23 cellular contexts compared by ENCODE assay signal in genomic region chr10:101260764-101261341, GRCh38. TPM values are rescaled to one million over a fixed set of nuclear protein-coding genes. Genes with fewer than 3 reads are reported as not detected.
A peak's percentile ranks its signal among the peaks of the same experiment; 100 is the strongest.
DNase-seq lines count a peak whose midpoint lies in the region; ATAC-seq, FAIRE-seq and TF ChIP-seq lines count a peak whose summit lies in the region.
"Had no signal": no experiment of that assay in that cellular context is flagged by ENCODE, and none has a peak within 500 bp of the region (broad histone marks: within the 10 kb centered on the region; RNA-seq: fewer than 3 reads in every experiment).

No MANE protein-coding gene starts in this region.

- H3K79me2 ChIP-seq in GM23338 (replicated peaks; ENCODE audit: insufficient read depth), result no peaks in the 10 kb centered on the region
- no peaks in the 10 kb centered on the region for H3K79me2 ChIP-seq in H1 (ENCODE audit: control insufficient read depth in 1 of 2, insufficient read depth in 2 of 2, low read length in 2 of 2)

- no peaks in the 10 kb centered on the region for H3K79me1 ChIP-seq in H1 (ENCODE audit: low read depth, low read length)

- ATAC-seq in GM23338, result peak; percentile 81
- ATAC-seq in natural killer cell, result no peak

- peak overlapping the region; percentile 2; the same call in 1 of the 2 replicates for H2BK5ac ChIP-seq in H1 (ENCODE audit: low read depth, low read length)

- no peaks in the 10 kb centered on the region for H3K9me3 ChIP-seq in HUES64 (ENCODE audit: insufficient read depth, low read depth, low read length)
- H3K9me3 ChIP-seq in H1 (ENCODE audit: insufficient read depth in 2 of 2, low read depth in 1 of 2, low read length in 1 of 2), result no peaks in the 10 kb centered on the region
- H3K9me3 ChIP-seq: SJSA1 had no signal

- TF ChIP-seq RAD21 in H1 (IDR thresholded peaks at IDR 0.05 in 1 of 2, conservative IDR thresholded peaks at IDR 0.05 in 1 of 2; ENCODE audit: low read depth in 2 of 2, low read length in 2 of 2), result no peak

- peaks cover 25% of the 10 kb centered on the region for H3K4me1 ChIP-seq in GM23338 (ENCODE audit: insufficient read depth)
- H3K4me1 ChIP-seq in HUES64 (ENCODE audit: insufficient read depth, low read length), result peaks cover 35% of the 10 kb centered on the region
- peaks cover 2 to 21% (median 9%) of the 10 kb centered on the region in 4 experiments for H3K4me1 ChIP-seq in H1 (replicated peaks in 1 of 4; ENCODE audit: control insufficient read depth in 3 of 4, insufficient read depth in 4 of 4, low read length in 3 of 4)
- H3K4me1 ChIP-seq: SJSA1 had no signal

- 11% methylated on average over 18 of the region's 18 CpGs for WGBS in HUES64
- WGBS in H1 (ENCODE audit: extremely low coverage in 1 of 2, insufficient coverage in 1 of 2, insufficient read length in 1 of 2, insufficient replicate concordance in 2 of 2, low coverage in 1 of 2, low lambda C conversion rate in 2 of 2, missing lambda C conversion rate in 1 of 2), 2 experiments, result 27% methylated on average over 18 of the region's 18 CpGs; no CpG with 5 or more reads in 1 of the 2 experiments

- H3K4me2 ChIP-seq in GM23338 (peak overlapping the region; percentile 79), H1 (ENCODE audit: insufficient read depth in 1 of 2, low read depth in 2 of 2, low read length in 2 of 2) (peak overlapping the region; percentile 29 to 55)
- H3K4me2 ChIP-seq: KMS-11, PC-9 had no signal

- no peak overlapping the region for H3K14ac ChIP-seq in H1 (ENCODE audit: insufficient read length)

- H3K9me2 ChIP-seq in GM23338 (ENCODE audit: insufficient read depth), result no peaks in the 10 kb centered on the region; the same call in 1 of the 2 replicates

- peaks cover 22% of the 10 kb centered on the region; the same call in 1 of the 2 replicates for H3K27me3 ChIP-seq in GM23338 (ENCODE audit: insufficient read depth)
- peaks cover 34% of the 10 kb centered on the region for H3K27me3 ChIP-seq in HUES64 (ENCODE audit: insufficient read depth, low read length)
- peaks cover 0 to 4% (median under 1%) of the 10 kb centered on the region in 4 experiments; a peak in 4 of 7 replicates for H3K27me3 ChIP-seq in H1 (replicated peaks in 1 of 4; ENCODE audit: control insufficient read depth in 3 of 4, extremely low read depth in 1 of 4, insufficient read depth in 3 of 4, low read length in 3 of 4)

- H3K27me3 Mint-ChIP-seq in GM23338 (ENCODE audit: insufficient read depth, low read depth, poor library complexity) (peaks cover 26% of the 10 kb centered on the region), nephron progenitor cell (ENCODE audit: low read depth, poor library complexity) (no peaks in the 10 kb centered on the region), natural killer cell (ENCODE audit: low read depth in 2 of 2) (peaks cover 32 to 42% of the 10 kb centered on the region in 2 donors)

- H2AK5ac ChIP-seq in H1 (ENCODE audit: low read depth, low read length), result no peak overlapping the region

- H3K27ac Mint-ChIP-seq in GM23338 (no peak overlapping the region), nephron progenitor cell (peak overlapping the region; percentile 92), natural killer cell (no peak overlapping the region)

- DNase-seq in GM23338 (ENCODE audit: low spot score), result peak; percentile 87
- peak in 1 of 2 experiments; percentile 73 for DNase-seq in H1 (ENCODE audit: low read depth in 1 of 2, low spot score in 2 of 2)
- DNase-seq in nephron progenitor cell, result peak; percentile 71
- no peak for DNase-seq in SKM-1 (lab: John Stamatoyannopoulos, UW; ENCODE audit: unreplicated experiment)
- DNase-seq in activated naive CD4-positive, alpha-beta T cell (lab: John Stamatoyannopoulos, UW), result no peak
- no peak for DNase-seq in natural killer cell
- DNase-seq in NCI-H526 (lab: John Stamatoyannopoulos, UW), result no peak
- DNase-seq: EL, NCI-H1436, NCI-H2029, NCI-H2171, NCI-H446, NCI-H774, PC-9 had no signal

- CTCF ChIA-PET in H1 (lab: Charles Lee; ENCODE audit: partially characterized antibody), result interaction anchor here (0.5 to 27.0 kb wide), 12 partner anchors 13 to 197 kb away, joined by 3 to 317 read pairs (median 4); no protein-coding TSS in a partner anchor

- H3K4me3 ChIP-seq in GM23338 (peak overlapping the region; percentile 46), HUES64 (ENCODE audit: low read length) (peak overlapping the region; percentile 29), H1 (ENCODE audit: extremely low read depth in 1 of 4, insufficient read depth in 2 of 4, low read depth in 3 of 4, low read length in 4 of 4) (peak overlapping the region in 3 of 4 experiments; percentile 8 to 41 (median 27); a peak in 4 of 8 replicates)
- H3K4me3 ChIP-seq: PC-9, SJSA1 had no signal

- peak overlapping the region; percentile 51; the same call in 1 of the 2 replicates for H3K18ac ChIP-seq in H1 (ENCODE audit: extremely low read depth, low read length)

- no peak overlapping the region for H3K23ac ChIP-seq in H1 (ENCODE audit: insufficient read length)

- H3K9me3 Mint-ChIP-seq in GM23338 (no peaks in the 10 kb centered on the region; the same call in 2 of the 3 replicates), nephron progenitor cell (peaks cover 19% of the 10 kb centered on the region), natural killer cell (no peaks in the 10 kb centered on the region)

- H3K23me2 ChIP-seq in H1 (ENCODE audit: low read depth, low read length), result peaks cover 2% of the 10 kb centered on the region; the same call in 1 of the 2 replicates

- FAIRE-seq in H1 (lab: Jason Lieb, UNC), result no peak
- FAIRE-seq: H54, HTR-8/SVneo had no signal

- H4K5ac ChIP-seq in H1 (ENCODE audit: insufficient read length, low read depth, low read length), result no peak overlapping the region

- TF ChIP-seq CTCF in GM23338 (conservative IDR thresholded peaks at IDR 0.05; ENCODE audit: low read depth in 2 of 2) (no peak), H1 (IDR thresholded peaks at IDR 0.05; ENCODE audit: control extremely low read depth in 1 of 3, insufficient read depth in 1 of 3, low read depth in 1 of 3, low read length in 3 of 3) (no peak), nephron progenitor cell (IDR thresholded peaks at IDR 0.05) (no peak), natural killer cell (IDR thresholded peaks at IDR 0.05) (no peak)

- H2BK120ac ChIP-seq in H1 (replicated peaks; ENCODE audit: low read depth, low read length), result peak overlapping the region; percentile 4

- H3K36me3 Mint-ChIP-seq in GM23338 (ENCODE audit: low read depth) (no peaks in the 10 kb centered on the region), nephron progenitor cell (ENCODE audit: low read depth) (peaks cover 12% of the 10 kb centered on the region), natural killer cell (no peaks in the 10 kb centered on the region)

- no peak for TF ChIP-seq POLR2A in H1 (IDR thresholded peaks at IDR 0.05; ENCODE audit: control extremely low read depth in 1 of 2, low read depth in 2 of 2, low read length in 2 of 2)

- no peak overlapping the region for H2BK20ac ChIP-seq in H1 (ENCODE audit: low read length)

- H3K27ac ChIP-seq in GM23338 (ENCODE audit: low read depth) (no peak overlapping the region), HUES64 (ENCODE audit: low read depth, low read length) (no peak overlapping the region), H1 (ENCODE audit: low read depth, low read length) (no peak overlapping the region)
- H3K27ac ChIP-seq: C4-2B, HL-60, KMS-11, PC-9, SJSA1 had no signal

- intact Hi-C loops in natural killer cell (cut with micrococcal nuclease), result no loop called here

- H2BK12ac ChIP-seq in H1 (ENCODE audit: low read depth, low read length), result no peak overlapping the region

- no peaks in the 10 kb centered on the region for H4K20me1 ChIP-seq in GM23338 (replicated peaks; ENCODE audit: insufficient read depth)
- no peaks in the 10 kb centered on the region for H4K20me1 ChIP-seq in H1 (replicated peaks in 1 of 2; ENCODE audit: control insufficient read depth in 1 of 2, insufficient read depth in 2 of 2, low read length in 2 of 2)

- no peaks in the 10 kb centered on the region for H3K36me3 ChIP-seq in GM23338 (ENCODE audit: insufficient read depth)
- H3K36me3 ChIP-seq in HUES64 (ENCODE audit: insufficient read depth, low read length), result no peaks in the 10 kb centered on the region
- no peaks in the 10 kb centered on the region for H3K36me3 ChIP-seq in H1 (ENCODE audit: control insufficient read depth in 2 of 4, insufficient read depth in 4 of 4, low read length in 3 of 4)
- H3K36me3 ChIP-seq: SJSA1 had no signal

- H3K4ac ChIP-seq in H1 (replicated peaks; ENCODE audit: insufficient read length, low read depth, low read length), result no peak overlapping the region

- H3K4me3 Mint-ChIP-seq in GM23338, result peak overlapping the region; percentile 51
- H3K4me3 Mint-ChIP-seq in nephron progenitor cell, result peak overlapping the region; percentile 70
- no peak overlapping the region for H3K4me3 Mint-ChIP-seq in natural killer cell

- no peak overlapping the region for H3K9ac ChIP-seq in HUES64 (ENCODE audit: low read depth, low read length)
- no peak overlapping the region for H3K9ac ChIP-seq in H1 (replicated peaks in 1 of 4; ENCODE audit: extremely low read depth in 1 of 4, low read depth in 3 of 4, low read length in 3 of 4)
- H3K9ac ChIP-seq: KMS-11 had no signal

- no peak overlapping the region for H3K56ac ChIP-seq in H1 (replicated peaks; ENCODE audit: insufficient read length, low read depth, low read length)

- no peak for TF ChIP-seq EP300 in H1 (IDR thresholded peaks at IDR 0.05; ENCODE audit: borderline replicate concordance in 1 of 2, low read depth in 2 of 2, low read length in 2 of 2)

- H4K91ac ChIP-seq in H1 (replicated peaks; ENCODE audit: insufficient read length, low read length), result peak overlapping the region; percentile 3

- H3F3A ChIP-seq in GM23338 (replicated peaks; ENCODE audit: low read depth), result 0 out of 2 replicates have a peak, but pooled peaks cover 3% of the 10 kb centered on the region

- H2AFZ ChIP-seq in GM23338 (peak overlapping the region; percentile 74), H1 (ENCODE audit: low read length) (no peak overlapping the region)
- H2AFZ ChIP-seq: PC-9 had no signal

- H4K8ac ChIP-seq in H1 (ENCODE audit: extremely low read depth, insufficient read depth, low read length), result no peak overlapping the region

- H2BK15ac ChIP-seq in H1 (ENCODE audit: low read length), result no peak overlapping the region

- POLR2A ChIA-PET in H1 (lab: Charles Lee; ENCODE audit: partially characterized antibody), result interaction anchor here (0.9 to 1.1 kb wide), 2 partner anchors 21 to 23 kb away, joined by 4 read pairs; no protein-coding TSS in a partner anchor

- H3K4me1 Mint-ChIP-seq in GM23338 (peaks cover 42% of the 10 kb centered on the region), nephron progenitor cell (peaks cover 72% of the 10 kb centered on the region), natural killer cell (no peaks in the 10 kb centered on the region)

RNA-seq across cellular contexts. Expression of gene LBX1, which starts 31.6 kb away (rescaled TPM):
- not detected in 2 replicates for total RNA-seq in GM23338 (2014; rRNA removed; shearing (Covaris generic))
- polyA plus RNA-seq in GM23338 (2016; fragmentation: Nextera tagmentation; extraction: Ambion mirVana) (not detected in 2 replicates), H1 (2011; rRNA removed) (not detected in 2 replicates)
- not detected for polyA plus RNA-seq in HUES64 (2013, experiment 1 of 2)
- polyA plus RNA-seq in HUES64 (2013, experiment 2 of 2), result not detected
- total RNA-seq in H1 (2021; fragmentation: NEBNext Ultra II Directional; extraction: Animal tissue kit (Norgen Biotek cat#: 25700)), result not detected in 2 replicates
- not detected for polyA plus RNA-seq in H1 (2011; cell fraction: cytosol; rRNA removed)
- polyA plus RNA-seq in H1 (2011; cell fraction: nucleus; rRNA removed), result not detected
- not detected in 4 replicates for polyA plus RNA-seq in H1 (2012, experiment 1 of 2)
- not detected for polyA plus RNA-seq in H1 (2012, experiment 2 of 2)
- not detected for polyA plus RNA-seq in H1 (2013, experiment 1 of 2)
- polyA plus RNA-seq in H1 (2013, experiment 2 of 2), result not detected
- not detected in 2 replicates for polyA minus RNA-seq in H1 (2011; rRNA and poly(A)+ RNA removed)
- polyA minus RNA-seq in H1 (2011; cell fraction: cytosol; rRNA and poly(A)+ RNA removed), result not detected
- not detected for polyA minus RNA-seq in H1 (2011; cell fraction: nucleus; rRNA and poly(A)+ RNA removed)
- not detected for total RNA-seq in natural killer cell
- total RNA-seq: A673, M059J, PC-9, SJSA1 had no signal

Comparison
In these comparisons a context has a peak if more than half of its experiments do, and no peak if none do; other contexts are left out.
1. DNase-seq: peak in GM23338 (single experiment) and nephron progenitor cell (single experiment); none in SKM-1 (single experiment), activated naive CD4-positive, alpha-beta T cell (0 of 4), natural killer cell (single experiment) and NCI-H526 (0 of 2).
2. Peak in every context shown above with its lines, with median percentiles within 50 percentile points of each other: H3K4me3 ChIP-seq.